8 cellular contexts compared by ENCODE assay signal in genomic region chr17:78375401-78376079, GRCh38. TPM values are rescaled to one million over a fixed set of nuclear protein-coding genes. Genes with fewer than 3 reads are reported as not detected.
DNase-seq lines count a peak whose midpoint lies in the region; ATAC-seq, FAIRE-seq and TF ChIP-seq lines count a peak whose summit lies in the region.

No MANE protein-coding gene starts in this region.

- intact Hi-C loops in right cardiac atrium (cut with DNase I), result no loop called here

- 60% methylated on average over 9 of the region's 9 CpGs for WGBS in right cardiac atrium
- WGBS in smooth muscle cell (ENCODE audit: low lambda C conversion rate), result 2% methylated on average over 9 of the region's 9 CpGs

- peaks cover 42% of the 10 kb centered on the region for H3K4me1 ChIP-seq in astrocyte (ENCODE audit: insufficient read depth, low read length)
- H3K4me1 ChIP-seq in right cardiac atrium (ENCODE audit: control insufficient read depth, insufficient read depth, low read length), result peaks cover 3% of the 10 kb centered on the region
- peaks cover 43% of the 10 kb centered on the region for H3K4me1 ChIP-seq in smooth muscle cell (ENCODE audit: low read depth)

- H3K79me2 ChIP-seq in astrocyte (ENCODE audit: insufficient read depth, low read length) (peaks cover 21% of the 10 kb centered on the region), smooth muscle cell (ENCODE audit: low read depth) (peaks cover 14% of the 10 kb centered on the region)

- H3K9me3 ChIP-seq in astrocyte (ENCODE audit: insufficient read depth, low read depth, low read length) (no peaks in the 10 kb centered on the region), right cardiac atrium (ENCODE audit: control insufficient read depth, low read length) (no peaks in the 10 kb centered on the region), smooth muscle cell (replicated peaks; ENCODE audit: low read depth) (no peaks in the 10 kb centered on the region)

- peaks cover 2% of the 10 kb centered on the region for H3K36me3 Mint-ChIP-seq in astrocyte (ENCODE audit: low read depth, unreplicated experiment)

- H3K27ac ChIP-seq in HL-60 (replicated peaks) (peak overlapping the region; percentile 41), astrocyte (ENCODE audit: low read depth, low read length) (peak overlapping the region; percentile 95), right cardiac atrium (ENCODE audit: low read length) (peak overlapping the region; percentile 85), smooth muscle cell (ENCODE audit: low read depth) (peak overlapping the region; percentile 100)

- H3K27me3 ChIP-seq in HL-60 (ENCODE audit: insufficient read depth, poor library complexity, severe bottlenecking) (no peaks in the 10 kb centered on the region), astrocyte (ENCODE audit: insufficient read depth, low read length) (no peaks in the 10 kb centered on the region), right cardiac atrium (ENCODE audit: control insufficient read depth, insufficient read depth) (no peaks in the 10 kb centered on the region), smooth muscle cell (ENCODE audit: low read depth) (no peaks in the 10 kb centered on the region)

- peak; percentile 60 for DNase-seq in HL-60 (ENCODE audit: low read depth in 1 of 2, low spot score in 1 of 2)
- DNase-seq in astrocyte (ENCODE audit: low read depth), result peak; percentile 97
- peak; percentile 66 to 76 (median 70) for DNase-seq in right cardiac atrium
- DNase-seq in smooth muscle cell (lab: John Stamatoyannopoulos, UW; ENCODE audit: unreplicated experiment), result peak; percentile 32
- no peak for DNase-seq in NCI-H2196 treated with DMSO at 0.1 percent for 48 hours (lab: John Stamatoyannopoulos, UW; ENCODE audit: unreplicated experiment)
- no peak for DNase-seq in stimulated activated naive CD8-positive, alpha-beta T cell treated with anti-CD3 and anti-CD28 coated beads, Interleukin-15, amount 100 ng/mL, for 72 hours

- peak overlapping the region; percentile 76 for H3K4me2 ChIP-seq in astrocyte (ENCODE audit: low read length)
- peak overlapping the region; percentile 77 for H3K4me2 ChIP-seq in smooth muscle cell

- no peaks in the 10 kb centered on the region for H3K27me3 Mint-ChIP-seq in astrocyte (ENCODE audit: low read depth, unreplicated experiment)
- no peaks in the 10 kb centered on the region for H3K27me3 Mint-ChIP-seq in stimulated activated naive CD8-positive, alpha-beta T cell treated with anti-CD3 and anti-CD28 coated beads, Interleukin-15, amount 100 ng/mL, for 72 hours

- H2AFZ ChIP-seq in astrocyte (ENCODE audit: low read depth, low read length) (peak overlapping the region; percentile 62), smooth muscle cell (ENCODE audit: low read depth) (no peak overlapping the region)

- no peak for TF ChIP-seq CTCF in HL-60 (IDR thresholded peaks at IDR 0.05; ENCODE audit: insufficient read depth, low read length)
- no peak for TF ChIP-seq CTCF in astrocyte (IDR thresholded peaks at IDR 0.05; ENCODE audit: insufficient read depth, low read depth, low read length)
- TF ChIP-seq CTCF in smooth muscle cell (IDR thresholded peaks at IDR 0.05; ENCODE audit: borderline replicate concordance, insufficient read depth, poor library complexity, severe bottlenecking), result no peak

- H3K36me3 ChIP-seq in astrocyte (ENCODE audit: insufficient read depth, low read length) (no peaks in the 10 kb centered on the region), smooth muscle cell (ENCODE audit: low read depth) (no peaks in the 10 kb centered on the region)

- no peaks in the 10 kb centered on the region for H4K20me1 ChIP-seq in astrocyte (ENCODE audit: insufficient read depth, low read length)
- peaks cover 7% of the 10 kb centered on the region for H4K20me1 ChIP-seq in smooth muscle cell (ENCODE audit: low read depth)

- H3K9me3 Mint-ChIP-seq in astrocyte (ENCODE audit: unreplicated experiment), result no peaks in the 10 kb centered on the region
- no peaks in the 10 kb centered on the region for H3K9me3 Mint-ChIP-seq in stimulated activated naive CD8-positive, alpha-beta T cell treated with anti-CD3 and anti-CD28 coated beads, Interleukin-15, amount 100 ng/mL, for 72 hours

- H3K4me1 Mint-ChIP-seq in astrocyte (ENCODE audit: low read depth, unreplicated experiment), result peaks cover 44% of the 10 kb centered on the region
- H3K4me1 Mint-ChIP-seq in stimulated activated naive CD8-positive, alpha-beta T cell treated with anti-CD3 and anti-CD28 coated beads, Interleukin-15, amount 100 ng/mL, for 72 hours, result peaks cover 28% of the 10 kb centered on the region

- peak overlapping the region; percentile 79 for H3K9ac ChIP-seq in astrocyte (ENCODE audit: low read length)
- H3K9ac ChIP-seq in smooth muscle cell (ENCODE audit: low read depth), result peak overlapping the region; percentile 96

- FAIRE-seq in astrocyte (lab: Jason Lieb, UNC), result peak; percentile 80

- peak overlapping the region; percentile 27 for H3K4me3 Mint-ChIP-seq in astrocyte (ENCODE audit: unreplicated experiment)
- no peak overlapping the region for H3K4me3 Mint-ChIP-seq in stimulated activated naive CD8-positive, alpha-beta T cell treated with anti-CD3 and anti-CD28 coated beads, Interleukin-15, amount 100 ng/mL, for 72 hours

- H3K4me3 ChIP-seq in HL-60 (replicated peaks; ENCODE audit: insufficient read depth, low read length), result no peak overlapping the region
- H3K4me3 ChIP-seq in astrocyte (ENCODE audit: insufficient read depth, low read depth, low read length), result peak overlapping the region; percentile 11
- H3K4me3 ChIP-seq in right cardiac atrium (ENCODE audit: low read length), result no peak overlapping the region
- no peak overlapping the region for H3K4me3 ChIP-seq in smooth muscle cell

- H3F3A ChIP-seq in smooth muscle cell (ENCODE audit: low read depth), result peaks cover 63% of the 10 kb centered on the region

- ATAC-seq in right cardiac atrium (peak; percentile 50 to 59), HG03108 (IDR thresholded peaks at IDR 0.05; ENCODE audit: unreplicated experiment) (no peak), HG02870 (IDR thresholded peaks at IDR 0.05; ENCODE audit: unreplicated experiment) (no peak)
- ATAC-seq in stimulated activated naive CD8-positive, alpha-beta T cell treated with anti-CD3 and anti-CD28 coated beads, Interleukin-15, amount 100 ng/mL, for 72 hours, result no peak

- H3K27ac Mint-ChIP-seq in astrocyte (ENCODE audit: unreplicated experiment), result peak overlapping the region; percentile 98
- no peak overlapping the region for H3K27ac Mint-ChIP-seq in stimulated activated naive CD8-positive, alpha-beta T cell treated with anti-CD3 and anti-CD28 coated beads, Interleukin-15, amount 100 ng/mL, for 72 hours

RNA-seq across cellular contexts. Expression of gene PGS1, which starts 2.9 kb away (rescaled TPM):
- total RNA-seq in astrocyte (31.3 and 32.0 TPM in 2 replicates), right cardiac atrium (10 to 100 TPM; 20.2 to 22.2 (median 20.8) TPM), smooth muscle cell (29.5 and 29.9 TPM in 2 replicates)
- polyA plus RNA-seq in right cardiac atrium (13.9 TPM), smooth muscle cell (22.6 and 37.8 TPM in 2 replicates)

RNA-seq across cellular contexts. Expression of gene SOCS3, which starts 15.7 kb away (rescaled TPM):
- total RNA-seq in astrocyte, result 13.4 and 16.7 TPM in 2 replicates
- total RNA-seq in right cardiac atrium, result 10 to 100 TPM in 3 of 4 donors, 1 to 10 TPM in 1; 6.6 to 51.2 (median 11.6) TPM
- polyA plus RNA-seq in right cardiac atrium, result 52.6 TPM
- 116 and 172 TPM in 2 replicates for total RNA-seq in smooth muscle cell
- polyA plus RNA-seq in smooth muscle cell, result 201 and 310 TPM in 2 replicates

Comparison
In these comparisons a context has a peak if more than half of its experiments do, and no peak if none do; other contexts are left out.
1. DNase-seq: peak in HL-60 (2 of 2), astrocyte (single experiment), right cardiac atrium (3 of 3) and smooth muscle cell (single experiment); none in NCI-H2196 treated with DMSO at 0.1 percent for 48 hours (single experiment) and stimulated activated naive CD8-positive, alpha-beta T cell treated with anti-CD3 and anti-CD28 coated beads, Interleukin-15, amount 100 ng/mL, for 72 hours (0 of 2).
2. H3K27ac ChIP-seq: peak in every context shown above with its lines; median percentile 100 in smooth muscle cell; 95 in astrocyte; 85 in right cardiac atrium; 41 in HL-60.
3. ATAC-seq: peak in right cardiac atrium (2 of 2); none in HG03108 (single experiment), HG02870 (single experiment) and stimulated activated naive CD8-positive, alpha-beta T cell treated with anti-CD3 and anti-CD28 coated beads, Interleukin-15, amount 100 ng/mL, for 72 hours (single experiment).